In genomic region chr4:69830529-69831269, GRCh38 we compare ENCODE assay signal across 8 cellular contexts. TPM values are rescaled to one million over a fixed set of nuclear protein-coding genes. Genes with fewer than 3 reads are reported as not detected.
DNase-seq lines count a peak whose midpoint lies in the region; ATAC-seq and TF ChIP-seq lines count a peak whose summit lies in the region.

No MANE protein-coding gene starts in this region.

- no peaks in the 10 kb centered on the region for H3K23me2 ChIP-seq in H9 (ENCODE audit: insufficient read length, low read depth, low read length, poor library complexity, severe bottlenecking)

- peak overlapping the region; percentile 41 for H3K4me3 ChIP-seq in Caco-2 (ENCODE audit: low read depth, low read length)
- no peak overlapping the region for H3K4me3 ChIP-seq in kidney epithelial cell (ENCODE audit: low read depth, low read length)
- H3K4me3 ChIP-seq in aorta (ENCODE audit: low read length in 2 of 2), result no peak overlapping the region
- H3K4me3 ChIP-seq in tibial nerve, result no peak overlapping the region

- H3K27me3 ChIP-seq in Caco-2 (replicated peaks; ENCODE audit: control insufficient read depth, insufficient read depth, low read length) (no peaks in the 10 kb centered on the region), H9 (ENCODE audit: insufficient read depth, low read length) (no peaks in the 10 kb centered on the region), kidney epithelial cell (ENCODE audit: control insufficient read depth, insufficient read depth, low read length) (no peaks in the 10 kb centered on the region), aorta (ENCODE audit: control insufficient read depth in 1 of 2, insufficient read depth in 2 of 2, low read length in 1 of 2) (no peaks in the 10 kb centered on the region), tibial nerve (no peaks in the 10 kb centered on the region)

- H4K91ac ChIP-seq in H9 (ENCODE audit: insufficient read length, low read depth, low read length), result no peak overlapping the region

- peaks cover 7% of the 10 kb centered on the region; the same call in 1 of the 2 replicates for H3K9me3 ChIP-seq in Caco-2
- no peaks in the 10 kb centered on the region for H3K9me3 ChIP-seq in H9 (ENCODE audit: control insufficient read depth, low read depth, low read length)
- no peaks in the 10 kb centered on the region for H3K9me3 ChIP-seq in aorta (ENCODE audit: control insufficient read depth, low read length)
- H3K9me3 ChIP-seq in tibial nerve, result no peaks in the 10 kb centered on the region

- no peaks in the 10 kb centered on the region for H3K9me3 Mint-ChIP-seq in Caco-2 (ENCODE audit: unreplicated experiment)
- H3K9me3 Mint-ChIP-seq in H9, result peaks cover 0 to 3% of the 10 kb centered on the region in 2 experiments; a peak in 3 of 5 replicates
- H3K9me3 Mint-ChIP-seq in activated CD4-positive, alpha-beta memory T cell treated with anti-CD3 and anti-CD28 coated beads, Interleukin-2, amount 10 ng/mL, durations not matched to agents 7 days and 5 days, result no peaks in the 10 kb centered on the region

- H3K4me1 Mint-ChIP-seq in Caco-2 (ENCODE audit: low read depth, unreplicated experiment) (peaks cover 13% of the 10 kb centered on the region), H9 (peaks cover 25% of the 10 kb centered on the region in 2 experiments)
- H3K4me1 Mint-ChIP-seq in activated CD4-positive, alpha-beta memory T cell treated with anti-CD3 and anti-CD28 coated beads, Interleukin-2, amount 10 ng/mL, durations not matched to agents 7 days and 5 days, result peaks cover 4% of the 10 kb centered on the region

- H3K36me3 ChIP-seq in Caco-2 (ENCODE audit: control insufficient read depth, insufficient read depth, low read length) (0 out of 2 replicates have a peak, but pooled peaks cover 1% of the 10 kb centered on the region), kidney epithelial cell (ENCODE audit: control insufficient read depth, insufficient read depth, low read length) (no peaks in the 10 kb centered on the region), aorta (ENCODE audit: control insufficient read depth in 1 of 2, insufficient read depth in 2 of 2, low read length in 1 of 2) (no peaks in the 10 kb centered on the region), tibial nerve (no peaks in the 10 kb centered on the region)

- no peak overlapping the region for H3T11ph ChIP-seq in H9 (ENCODE audit: low read length)

- no peak overlapping the region for H4K5ac ChIP-seq in H9 (ENCODE audit: insufficient read length, low read depth, low read length)

- H3K4me1 ChIP-seq in Caco-2 (peaks cover 47% of the 10 kb centered on the region), H9 (ENCODE audit: insufficient read depth, low read length) (peaks cover 4% of the 10 kb centered on the region; the same call in 1 of the 2 replicates), aorta (ENCODE audit: control insufficient read depth in 1 of 2, insufficient read depth in 2 of 2, low read length in 2 of 2) (no peaks in the 10 kb centered on the region), tibial nerve (no peaks in the 10 kb centered on the region)

- CTCF ChIA-PET in Caco-2 (lab: Charles Lee), result interaction anchor here (0.7 to 1.8 kb wide), 6 partner anchors 45 to 352 kb away, joined by 3 to 9 read pairs (median 4); no protein-coding TSS in a partner anchor
- CTCF ChIA-PET in activated CD4-positive, alpha-beta memory T cell treated with anti-CD3 and anti-CD28 coated beads, Interleukin-2, amount 10 ng/mL, durations not matched to agents 7 days and 5 days (lab: Charles Lee), result no interaction called here

- no peak overlapping the region for H3K56ac ChIP-seq in H9 (ENCODE audit: insufficient read length, low read depth, low read length)

- H2BK20ac ChIP-seq in H9 (ENCODE audit: low read depth, low read length, poor library complexity, severe bottlenecking), result no peak overlapping the region

- H4K20me1 ChIP-seq in H9 (ENCODE audit: control insufficient read depth, insufficient read depth, insufficient read length), result no peaks in the 10 kb centered on the region

- H3K27ac Mint-ChIP-seq in Caco-2 (ENCODE audit: unreplicated experiment) (peak overlapping the region; percentile 80), H9 (peak overlapping the region in 2 of 3 experiments; percentile 22 to 81; a peak in 3 of 7 replicates)
- H3K27ac Mint-ChIP-seq in activated CD4-positive, alpha-beta memory T cell treated with anti-CD3 and anti-CD28 coated beads, Interleukin-2, amount 10 ng/mL, durations not matched to agents 7 days and 5 days, result no peak overlapping the region

- no peak for TF ChIP-seq EP300 in tibial nerve (IDR thresholded peaks at IDR 0.05)

- H3K36me3 Mint-ChIP-seq in Caco-2 (ENCODE audit: insufficient read depth, unreplicated experiment), result peaks cover 22% of the 10 kb centered on the region
- H3K36me3 Mint-ChIP-seq in H9 (ENCODE audit: insufficient read depth in 1 of 3, low read depth in 3 of 3), result peaks cover 0 to 3% (median 0%) of the 10 kb centered on the region in 3 experiments; a peak in 1 of 7 replicates
- H3K36me3 Mint-ChIP-seq in activated CD4-positive, alpha-beta memory T cell treated with anti-CD3 and anti-CD28 coated beads, Interleukin-2, amount 10 ng/mL, durations not matched to agents 7 days and 5 days (ENCODE audit: low read depth), result no peaks in the 10 kb centered on the region

- TF ChIP-seq CTCF in Caco-2 (IDR thresholded peaks at IDR 0.05; ENCODE audit: insufficient read depth in 1 of 2, low read depth in 1 of 2, low read length in 1 of 2, severe bottlenecking in 1 of 2, unreplicated experiment in 1 of 2) (peak; percentile 34 to 40), H9 (conservative IDR thresholded peaks at IDR 0.05) (peak; percentile 31; the same call in 2 of the 3 replicates), kidney epithelial cell (IDR thresholded peaks at IDR 0.05; ENCODE audit: insufficient read depth, low read length, poor library complexity, severe bottlenecking) (peak; percentile 19), omental fat pad (IDR thresholded peaks at IDR 0.05) (no peak), tibial nerve (IDR thresholded peaks at IDR 0.05) (no peak)

- H3K79me1 ChIP-seq in H9 (ENCODE audit: insufficient read depth, low read depth, low read length, poor library complexity, severe bottlenecking), result no peaks in the 10 kb centered on the region

- H3K4me3 Mint-ChIP-seq in Caco-2 (ENCODE audit: unreplicated experiment) (peak overlapping the region; percentile 78), H9 (no peak overlapping the region)
- H3K4me3 Mint-ChIP-seq in activated CD4-positive, alpha-beta memory T cell treated with anti-CD3 and anti-CD28 coated beads, Interleukin-2, amount 10 ng/mL, durations not matched to agents 7 days and 5 days, result no peak overlapping the region

- no peak for TF ChIP-seq POLR2A in tibial nerve (IDR thresholded peaks at IDR 0.05)

- ATAC-seq in omental fat pad (ENCODE audit: low FRiP score), result no peak
- ATAC-seq in aorta (ENCODE audit: low FRiP score), result no peak

- H3K4ac ChIP-seq in H9 (ENCODE audit: low read depth, low read length), result no peak overlapping the region

- no peaks in the 10 kb centered on the region for H3K79me2 ChIP-seq in H9 (ENCODE audit: insufficient read depth, low read length)

- no peak overlapping the region for H2BK5ac ChIP-seq in H9 (ENCODE audit: insufficient read length, low read length)

- POLR2A ChIA-PET in Caco-2 (lab: Charles Lee), result no interaction called here
- POLR2A ChIA-PET in activated CD4-positive, alpha-beta memory T cell treated with anti-CD3 and anti-CD28 coated beads, Interleukin-2, amount 10 ng/mL, durations not matched to agents 7 days and 5 days (lab: Charles Lee), result no interaction called here

- H3K14ac ChIP-seq in H9 (ENCODE audit: insufficient read depth, low read length), result no peak overlapping the region

- WGBS in H9 (ENCODE audit: extremely low coverage, insufficient read length, low lambda C conversion rate), result no CpG with 5 or more reads among the region's 6 CpGs
- 70 to 72% methylated on average over 6 of the region's 6 CpGs for WGBS in aorta, 2 donors
- WGBS in tibial nerve, 2 donors, result 58 to 66% methylated on average over 6 of the region's 6 CpGs

- H2BK120ac ChIP-seq in H9 (ENCODE audit: low read depth, low read length, poor library complexity, severe bottlenecking), result no peak overlapping the region

- intact Hi-C loops in Caco-2 (cut with micrococcal nuclease; ENCODE audit: unreplicated experiment) (loop anchor here (1.0 to 10.0 kb wide), 3 partner anchors 71 to 1548 kb away; no protein-coding TSS in a partner anchor), aorta (cut with DNase I) (no loop called here)

- no peak overlapping the region for H2AFZ ChIP-seq in H9 (ENCODE audit: low read length)

- no peak overlapping the region for H3K18ac ChIP-seq in H9 (ENCODE audit: insufficient read length, low read depth, low read length)

- no peak overlapping the region for H3K27ac ChIP-seq in H9 (ENCODE audit: insufficient read length, low read depth, low read length)
- H3K27ac ChIP-seq in aorta (ENCODE audit: low read depth in 1 of 2, low read length in 2 of 2), result no peak overlapping the region
- peak overlapping the region in 1 of 4 donors; percentile 56 for H3K27ac ChIP-seq in tibial nerve

- H3K4me2 ChIP-seq in H9 (ENCODE audit: insufficient read depth, insufficient read length, low read length), result no peak overlapping the region

- DNase-seq in Caco-2, result peak; percentile 67 to 80
- DNase-seq in H9, result peak; percentile 45
- DNase-seq in OCI-M1 (lab: John Stamatoyannopoulos, UW), result peak; percentile 77
- DNase-seq in kidney epithelial cell (ENCODE audit: low read depth), result peak; percentile 23
- no peak for DNase-seq in omental fat pad (ENCODE audit: low spot score)
- DNase-seq in aorta, result no peak
- no peak for DNase-seq in activated CD4-positive, alpha-beta memory T cell treated with anti-CD3 and anti-CD28 coated beads, Interleukin-2, amount 10 ng/mL, durations not matched to agents 7 days and 5 days
- no peak for DNase-seq in tibial nerve (ENCODE audit: low spot score in 2 of 2)

- H4K8ac ChIP-seq in H9 (replicated peaks; ENCODE audit: insufficient read length, low read depth, low read length), result no peak overlapping the region

- H2BK15ac ChIP-seq in H9 (ENCODE audit: low read depth, low read length), result no peak overlapping the region

- BruUV-seq in Caco-2 (replicated peaks; lab: Mats Ljungman, UMichigan), result no TSS peak

- H3K27me3 Mint-ChIP-seq in Caco-2 (ENCODE audit: insufficient read depth, unreplicated experiment), result no peaks in the 10 kb centered on the region
- no peaks in the 10 kb centered on the region for H3K27me3 Mint-ChIP-seq in H9 (ENCODE audit: low read depth)
- H3K27me3 Mint-ChIP-seq in activated CD4-positive, alpha-beta memory T cell treated with anti-CD3 and anti-CD28 coated beads, Interleukin-2, amount 10 ng/mL, durations not matched to agents 7 days and 5 days, result no peaks in the 10 kb centered on the region

- no peak overlapping the region for H2AK5ac ChIP-seq in H9 (ENCODE audit: insufficient read length, low read length)

- no peak overlapping the region for H2BK12ac ChIP-seq in H9 (ENCODE audit: insufficient read length, low read depth, low read length)

- H3K9ac ChIP-seq in H9 (ENCODE audit: extremely low read depth, insufficient read length, low read length), result no peak overlapping the region

- no peak overlapping the region for H3K23ac ChIP-seq in H9 (ENCODE audit: insufficient read length, low read depth, low read length)

RNA-seq across cellular contexts. Expression of gene SULT1E1, which starts 29.2 kb away (rescaled TPM):
- 0.43 and 0.86 TPM in 2 replicates for total RNA-seq in Caco-2 (2022)
- total RNA-seq in H9 (2021), result not detected in 2 replicates
- not detected in 2 replicates for total RNA-seq in kidney epithelial cell
- total RNA-seq in omental fat pad, result not detected
- total RNA-seq in aorta, result not detected
- 1 to 10 TPM in 1 of 2 donors, not detected in 1; 5.5 TPM for polyA plus RNA-seq in aorta
- not detected for total RNA-seq in activated CD4-positive, alpha-beta memory T cell treated with anti-CD3 and anti-CD28 coated beads, Interleukin-2, amount 10 ng/mL, durations not matched to agents 7 days and 5 days
- total RNA-seq in tibial nerve, result not detected

Comparison
In these comparisons a context has a peak if more than half of its experiments do, and no peak if none do; other contexts are left out.
1. DNase-seq: peak in Caco-2 (2 of 2), H9 (single experiment), OCI-M1 (single experiment) and kidney epithelial cell (single experiment); none in omental fat pad (single experiment), aorta (0 of 2), activated CD4-positive, alpha-beta memory T cell treated with anti-CD3 and anti-CD28 coated beads, Interleukin-2, amount 10 ng/mL, durations not matched to agents 7 days and 5 days (single experiment) and tibial nerve (0 of 2).
2. CTCF ChIP-seq: peak in Caco-2 (2 of 2), H9 (single experiment) and kidney epithelial cell (single experiment); none in omental fat pad (0 of 3) and tibial nerve (0 of 5).